14 cellular contexts compared by ENCODE assay signal in the genomic region with DNA sequence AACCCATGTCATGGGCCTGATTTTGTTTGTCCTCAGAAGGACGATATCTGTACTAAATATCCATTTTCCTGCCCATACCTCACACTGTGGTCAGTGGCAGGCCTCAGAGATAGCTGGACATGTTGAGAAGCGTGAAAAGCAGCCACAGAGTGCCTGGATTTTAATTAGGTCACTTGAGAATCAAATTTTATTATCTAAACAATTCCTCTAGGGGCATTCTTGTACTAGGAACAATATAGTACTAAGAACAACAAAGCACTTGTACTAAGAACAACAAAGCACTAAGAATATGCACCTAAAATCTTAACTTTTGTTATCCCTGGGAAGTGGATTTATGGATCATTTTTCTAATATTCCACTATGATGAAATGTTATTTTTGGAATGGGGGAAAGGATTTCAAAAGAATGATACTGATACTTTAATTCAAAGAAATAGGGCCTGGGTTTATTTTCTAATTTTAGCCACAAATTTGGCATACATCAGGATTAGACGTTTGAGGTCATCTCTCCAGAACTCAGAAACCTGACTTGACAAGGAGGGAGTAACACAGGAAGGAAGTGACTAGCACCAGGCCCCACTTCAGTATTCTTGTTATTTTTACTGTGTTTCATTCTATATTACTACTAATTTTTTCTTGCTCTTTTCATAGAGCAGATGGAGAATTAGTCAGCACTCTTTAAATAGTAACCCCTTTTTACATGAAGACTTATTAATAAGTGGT.
A peak's percentile ranks its signal among the peaks of the same experiment; 100 is the strongest.
DNase-seq lines count a peak whose midpoint lies in the region; FAIRE-seq and TF ChIP-seq lines count a peak whose summit lies in the region.
"Had no signal": no experiment of that assay in that cellular context is flagged by ENCODE, and none has a peak within 500 bp of the region (broad histone marks: within the 10 kb centered on the region; RNA-seq: fewer than 3 reads in every experiment).

No MANE protein-coding gene starts in this region.

- no peak overlapping the region for H4K8ac ChIP-seq in trophoblast cell (ENCODE audit: low read depth, low read length)

- no CpG with 5 or more reads among the region's 3 CpGs for WGBS in trophoblast cell (ENCODE audit: extremely low coverage, insufficient coverage, insufficient read length)

- H3K4me3 ChIP-seq in NB4 (ENCODE audit: low read depth, low read length) (no peak overlapping the region), endothelial cell of umbilical vein (replicated peaks in 1 of 3; ENCODE audit: insufficient read depth in 1 of 3, low read depth in 1 of 3, low read length in 3 of 3) (no peak overlapping the region), trophoblast cell (ENCODE audit: low read depth, low read length) (no peak overlapping the region)
- H3K4me3 ChIP-seq: mucosa of descending colon, SJSA1 had no signal

- H3K4ac ChIP-seq in trophoblast cell (ENCODE audit: low read depth, low read length) = no peak overlapping the region

- no peak overlapping the region for H2BK120ac ChIP-seq in trophoblast cell (ENCODE audit: insufficient read depth, low read length, poor library complexity)

- H3K36me3 ChIP-seq in endothelial cell of umbilical vein (ENCODE audit: control insufficient read depth in 2 of 2, extremely low read depth in 1 of 2, insufficient read depth in 2 of 2, low read length in 2 of 2) = no peaks in the 10 kb centered on the region
- no peaks in the 10 kb centered on the region for H3K36me3 ChIP-seq in trophoblast cell (ENCODE audit: control insufficient read depth in 1 of 2, insufficient read depth in 2 of 2, low read length in 2 of 2)
- H3K36me3 ChIP-seq: SJSA1 had no signal

- H3K4me2 ChIP-seq in endothelial cell of umbilical vein (ENCODE audit: insufficient read depth, low read length) (peak overlapping the region; percentile 74), trophoblast cell (ENCODE audit: low read length) (no peak overlapping the region)

- peaks cover 18% of the 10 kb centered on the region for H3K36me3 Mint-ChIP-seq in nephron (ENCODE audit: low read depth)

- no peak overlapping the region for H3K18ac ChIP-seq in trophoblast cell (ENCODE audit: low read length)

- H2BK12ac ChIP-seq in trophoblast cell (ENCODE audit: low read length) = no peak overlapping the region

- DNase-seq in NB4 (ENCODE audit: low read depth) (peak; percentile 25), endothelial cell of umbilical vein (ENCODE audit: low read depth, low spot score) (peak; percentile 86), trophoblast cell (no peak), NCI-H1048 (lab: John Stamatoyannopoulos, UW) (no peak), occipital lobe (lab: John Stamatoyannopoulos, UW) (no peak), posterior vena cava (ENCODE audit: low spot score) (no peak)
- DNase-seq: foreskin melanocyte, mucosa of descending colon, NCI-H510A had no signal

- CTCF ChIA-PET in endothelial cell of umbilical vein (lab: Charles Lee) = interaction anchor here (1.1 to 2.4 kb wide), 6 partner anchors 9 to 489 kb away, joined by 4 to 6 read pairs (median 5); no protein-coding TSS in a partner anchor

- POLR2A ChIA-PET in endothelial cell of umbilical vein (lab: Charles Lee) = no interaction called here

- H3K9ac ChIP-seq in endothelial cell of umbilical vein (replicated peaks; ENCODE audit: extremely low read depth, insufficient read depth, low read length) = peak overlapping the region; percentile 59
- no peak overlapping the region for H3K9ac ChIP-seq in trophoblast cell (ENCODE audit: low read length)

- H3K27me3 ChIP-seq in endothelial cell of umbilical vein (ENCODE audit: control insufficient read depth in 2 of 2, insufficient read depth in 2 of 2, low read length in 2 of 2) (no peaks in the 10 kb centered on the region), trophoblast cell (ENCODE audit: insufficient read depth, low read length) (no peaks in the 10 kb centered on the region)
- H3K27me3 ChIP-seq: SJSA1 had no signal

- no peak overlapping the region for H3K14ac ChIP-seq in trophoblast cell (ENCODE audit: low read length)

- H3K27me3 Mint-ChIP-seq in nephron (ENCODE audit: low read depth) = no peaks in the 10 kb centered on the region
- H3K27me3 Mint-ChIP-seq: activated naive CD8-positive, alpha-beta T cell had no signal

- no peak overlapping the region for H4K12ac ChIP-seq in trophoblast cell (ENCODE audit: low read depth, low read length)

- no peaks in the 10 kb centered on the region for H4K20me1 ChIP-seq in endothelial cell of umbilical vein (replicated peaks; ENCODE audit: control insufficient read depth, extremely low read depth, insufficient read depth, low read length)

- no peaks in the 10 kb centered on the region for H3K79me1 ChIP-seq in trophoblast cell (ENCODE audit: low read length)

- no peak overlapping the region for H4K91ac ChIP-seq in trophoblast cell (ENCODE audit: low read depth, low read length)

- H3K9me3 ChIP-seq in endothelial cell of umbilical vein (replicated peaks; ENCODE audit: control insufficient read depth, insufficient read depth, low read length) = no peaks in the 10 kb centered on the region
- no peaks in the 10 kb centered on the region for H3K9me3 ChIP-seq in trophoblast cell (ENCODE audit: insufficient read depth, low read depth, low read length)
- H3K9me3 ChIP-seq: mucosa of descending colon, SJSA1 had no signal

- peak overlapping the region; percentile 32 to 58 (median 56) for H3K27ac Mint-ChIP-seq in nephron
- H3K27ac Mint-ChIP-seq: activated naive CD8-positive, alpha-beta T cell had no signal

- H3K27ac ChIP-seq in C4-2B (no peak overlapping the region), endothelial cell of umbilical vein (ENCODE audit: insufficient read depth, low read depth, low read length) (peak overlapping the region; percentile 92), trophoblast cell (ENCODE audit: low read depth, low read length) (no peak overlapping the region)
- H3K27ac ChIP-seq: SJSA1 had no signal

- H2AFZ ChIP-seq in endothelial cell of umbilical vein (ENCODE audit: low read depth, low read length) = no peak overlapping the region
- H2AFZ ChIP-seq in trophoblast cell (ENCODE audit: insufficient read depth, low read length, poor library complexity) = no peak overlapping the region

- no TSS peak for BruUV-seq in endothelial cell of umbilical vein (replicated peaks; lab: Mats Ljungman, UMichigan)

- dilution Hi-C loops in endothelial cell of umbilical vein (cut with MboI; ENCODE audit: extremely low pct_ligation_motif_present, low sequenced_read_pairs) = no loop called here

- H3K4me1 Mint-ChIP-seq in nephron = peaks cover 11% of the 10 kb centered on the region

- no peak overlapping the region for H3K23ac ChIP-seq in trophoblast cell (ENCODE audit: low read length)

- intact Hi-C loops in endothelial cell of umbilical vein (cut with micrococcal nuclease) = loop anchor here (1.0 to 10.0 kb wide), 6 partner anchors 10 to 1733 kb away; a partner anchor contains a TSS
- intact Hi-C loops in posterior vena cava (cut with DNase I) = no loop called here

- H3K79me2 ChIP-seq in endothelial cell of umbilical vein (ENCODE audit: control insufficient read depth, insufficient read depth, low read length) = peaks cover 2% of the 10 kb centered on the region
- no peaks in the 10 kb centered on the region for H3K79me2 ChIP-seq in trophoblast cell (ENCODE audit: control insufficient read depth, insufficient read depth, low read length, poor library complexity)

- H2AK5ac ChIP-seq in trophoblast cell (ENCODE audit: low read length) = no peak overlapping the region

- H2BK5ac ChIP-seq in trophoblast cell (ENCODE audit: low read depth, low read length, poor library complexity) = no peak overlapping the region

- no peaks in the 10 kb centered on the region for H3K9me1 ChIP-seq in endothelial cell of umbilical vein (replicated peaks; ENCODE audit: control insufficient read depth, extremely low read depth, insufficient read depth, low read length)

- peak; percentile 79 for FAIRE-seq in endothelial cell of umbilical vein (lab: Jason Lieb, UNC)
- FAIRE-seq: HTR-8/SVneo had no signal

- H3K4me1 ChIP-seq in endothelial cell of umbilical vein (ENCODE audit: control insufficient read depth, extremely low read depth, insufficient read depth, low read length) (peaks cover 26% of the 10 kb centered on the region), trophoblast cell (ENCODE audit: control insufficient read depth in 1 of 2, insufficient read depth in 2 of 2, low read length in 2 of 2) (no peaks in the 10 kb centered on the region)
- H3K4me1 ChIP-seq: SJSA1 had no signal

- H3K4me3 Mint-ChIP-seq in nephron = no peak overlapping the region
- H3K4me3 Mint-ChIP-seq: activated naive CD8-positive, alpha-beta T cell had no signal

- peak; percentile 17 for TF ChIP-seq CTCF in C4-2B (conservative IDR thresholded peaks at IDR 0.05)
- TF ChIP-seq CTCF in NB4 (IDR thresholded peaks at IDR 0.05; ENCODE audit: low read depth, low read length) = no peak
- TF ChIP-seq CTCF in endothelial cell of umbilical vein (IDR thresholded peaks at IDR 0.05; ENCODE audit: extremely low read depth in 1 of 2, insufficient read depth in 1 of 2, low read depth in 1 of 2, low read length in 2 of 2) = no peak
- TF ChIP-seq CTCF in nephron (IDR thresholded peaks at IDR 0.05; ENCODE audit: unreplicated experiment in 3 of 3) = no peak

- peaks cover 6% of the 10 kb centered on the region for H3K9me3 Mint-ChIP-seq in nephron

- TF ChIP-seq POLR2A in NB4 (IDR thresholded peaks at IDR 0.05; ENCODE audit: extremely low read depth, insufficient read length) (no peak), endothelial cell of umbilical vein (IDR thresholded peaks at IDR 0.05; ENCODE audit: low read depth, low read length) (no peak)

TF ChIP-seq in endothelial cell of umbilical vein, 7 proteins besides CTCF, POLR2A, EP300 and RAD21:
- TF ChIP-seq FOS (IDR thresholded peaks at IDR 0.05; ENCODE audit: borderline replicate concordance, insufficient read depth, low read length) (peak; percentile 82), JUN (IDR thresholded peaks at IDR 0.05; ENCODE audit: borderline replicate concordance, insufficient read depth, insufficient read length, low read depth) (peak; percentile 84), GATA2 (IDR thresholded peaks at IDR 0.05; ENCODE audit: insufficient read depth, insufficient read length, low read depth, low read length) (peak; percentile 49), EZH2 (IDR thresholded peaks at IDR 0.05; ENCODE audit: borderline replicate concordance, low read depth, low read length, severe bottlenecking) (no peak), MYC (IDR thresholded peaks at IDR 0.05; ENCODE audit: low read depth, low read length) (no peak), POLR2AphosphoS5 (IDR thresholded peaks at IDR 0.05; ENCODE audit: insufficient read depth, low read depth, low read length) (peak; percentile 29)
- TF ChIP-seq, protein P1, sequence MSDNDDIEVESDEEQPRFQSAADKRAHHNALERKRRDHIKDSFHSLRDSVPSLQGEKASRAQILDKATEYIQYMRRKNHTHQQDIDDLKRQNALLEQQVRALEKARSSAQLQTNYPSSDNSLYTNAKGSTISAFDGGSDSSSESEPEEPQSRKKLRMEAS (IDR thresholded peaks at IDR 0.05; ENCODE audit: insufficient read depth, insufficient read length) = no peak

Comparison
In these comparisons a context has a peak if more than half of its experiments do, and no peak if none do; other contexts are left out.
1. DNase-seq: peak in NB4 (single experiment) and endothelial cell of umbilical vein (single experiment); none in trophoblast cell (0 of 2), NCI-H1048 (single experiment), occipital lobe (single experiment) and posterior vena cava (single experiment).